ENCODE assay signal across 1 cellular context in the genomic region with DNA sequence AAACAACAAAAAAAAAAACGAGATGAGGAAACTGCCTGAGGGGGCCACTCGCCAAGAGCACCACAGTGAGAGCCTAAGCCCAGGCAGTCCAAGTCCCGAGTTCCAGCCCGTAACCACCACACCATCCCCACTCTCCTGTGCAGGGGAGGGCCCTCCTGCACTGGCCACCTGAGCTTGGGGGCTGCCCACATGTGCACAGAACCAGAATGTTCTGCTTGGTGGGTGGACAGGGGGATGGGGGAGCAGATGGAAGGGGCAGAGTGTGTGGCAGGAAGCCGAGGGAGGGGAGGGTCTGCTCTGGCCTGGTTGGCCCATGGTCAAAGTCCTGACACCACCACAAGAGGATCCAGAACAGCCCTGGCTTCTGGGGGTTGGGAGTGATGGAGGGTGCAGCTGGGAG.
TF ChIP-seq lines count a peak whose summit lies in the region.

No MANE protein-coding gene starts in this region.

TF ChIP-seq in IMR-90, 13 proteins besides CTCF, POLR2A, EP300 and RAD21:
- TF ChIP-seq MAFK (IDR thresholded peaks at IDR 0.05; ENCODE audit: low read depth, low read length) (no peak), FOS (IDR thresholded peaks at IDR 0.05; ENCODE audit: low read depth, low read length) (no peak), BHLHE40 (IDR thresholded peaks at IDR 0.05; ENCODE audit: low read depth, low read length) (no peak), MXI1 (IDR thresholded peaks at IDR 0.05; ENCODE audit: borderline replicate concordance, low read depth, low read length) (no peak), CHD1 (IDR thresholded peaks at IDR 0.05; ENCODE audit: low read depth, low read length) (no peak), CEBPB (IDR thresholded peaks at IDR 0.05; ENCODE audit: low read depth, low read length) (no peak), RFX5 (IDR thresholded peaks at IDR 0.05; ENCODE audit: low read depth, low read length) (no peak), NFE2L2 (IDR thresholded peaks at IDR 0.05; ENCODE audit: low read depth, low read length) (no peak), RCOR1 (IDR thresholded peaks at IDR 0.05; ENCODE audit: insufficient replicate concordance, low read length) (no peak), ELK1 (IDR thresholded peaks at IDR 0.05; ENCODE audit: borderline replicate concordance, low read depth, low read length) (no peak), SMC3 (IDR thresholded peaks at IDR 0.05; ENCODE audit: low read depth, low read length) (no peak), USF2 (IDR thresholded peaks at IDR 0.05; ENCODE audit: low read depth, low read length) (no peak), MAZ (IDR thresholded peaks at IDR 0.05; ENCODE audit: borderline replicate concordance, low read depth, low read length) (no peak)
TF ChIP-seq in IMR-90: peak in this region for 0.
